Comparison of ENCODE assay signal across 6 cellular contexts in genomic region chrX:48910926-48911406, GRCh38. TPM values are rescaled to one million over a fixed set of nuclear protein-coding genes. Genes with fewer than 3 reads are reported as not detected.
A peak's percentile ranks its signal among the peaks of the same experiment; 100 is the strongest.
DNase-seq lines count a peak whose midpoint lies in the region; ATAC-seq and TF ChIP-seq lines count a peak whose summit lies in the region.

No MANE protein-coding gene starts in this region.

- H3K27me3 Mint-ChIP-seq in stimulated activated naive CD8-positive, alpha-beta T cell treated with anti-CD3 and anti-CD28 coated beads, Interleukin-15, Interleukin-2, amounts not matched to agents 100 ng/mL and 50 ng/mL, for 24 hours = no peaks in the 10 kb centered on the region

- H3K4me3 Mint-ChIP-seq in stimulated activated naive CD8-positive, alpha-beta T cell treated with anti-CD3 and anti-CD28 coated beads, Interleukin-15, Interleukin-2, amounts not matched to agents 100 ng/mL and 50 ng/mL, for 24 hours = peak overlapping the region; percentile 96

- peak overlapping the region; percentile 89 for H3K4me3 ChIP-seq in LNCaP clone FGC (ENCODE audit: low read depth, low read length)

- peak; percentile 29 for DNase-seq in AG08396 (ENCODE audit: low spot score)
- DNase-seq in LNCaP clone FGC (ENCODE audit: low read depth) = no peak
- DNase-seq in NCI-H2196 treated with DMSO at 0.1 percent for 48 hours (lab: John Stamatoyannopoulos, UW; ENCODE audit: unreplicated experiment) = no peak
- DNase-seq in amniotic stem cell (lab: John Stamatoyannopoulos, UW) = no peak

- no peak for TF ChIP-seq CTCF in LNCaP clone FGC (IDR thresholded peaks at IDR 0.05; ENCODE audit: control insufficient read depth, extremely low read depth, insufficient read depth)

- peak; percentile 23 for ATAC-seq in esophagus mucosa

- H3K4me1 Mint-ChIP-seq in stimulated activated naive CD8-positive, alpha-beta T cell treated with anti-CD3 and anti-CD28 coated beads, Interleukin-15, Interleukin-2, amounts not matched to agents 100 ng/mL and 50 ng/mL, for 24 hours (ENCODE audit: low read depth) = peaks cover 55% of the 10 kb centered on the region

- H3K27ac Mint-ChIP-seq in stimulated activated naive CD8-positive, alpha-beta T cell treated with anti-CD3 and anti-CD28 coated beads, Interleukin-15, Interleukin-2, amounts not matched to agents 100 ng/mL and 50 ng/mL, for 24 hours = peak overlapping the region; percentile 95

- no peaks in the 10 kb centered on the region for H3K9me3 Mint-ChIP-seq in stimulated activated naive CD8-positive, alpha-beta T cell treated with anti-CD3 and anti-CD28 coated beads, Interleukin-15, Interleukin-2, amounts not matched to agents 100 ng/mL and 50 ng/mL, for 24 hours

- H3K36me3 Mint-ChIP-seq in stimulated activated naive CD8-positive, alpha-beta T cell treated with anti-CD3 and anti-CD28 coated beads, Interleukin-15, Interleukin-2, amounts not matched to agents 100 ng/mL and 50 ng/mL, for 24 hours (ENCODE audit: low read depth) = peaks cover 41% of the 10 kb centered on the region

RNA-seq across cellular contexts. Expression of gene SLC35A2, which starts 0.5 kb away (rescaled TPM):
- total RNA-seq in esophagus mucosa = 17.4 TPM

RNA-seq across cellular contexts. Expression of gene PIM2, which starts 7.9 kb away (rescaled TPM):
- total RNA-seq in esophagus mucosa = 4.4 TPM

RNA-seq across cellular contexts. Expression of gene PQBP1, which starts 13.2 kb away (rescaled TPM):
- 53.5 TPM for total RNA-seq in esophagus mucosa

RNA-seq across cellular contexts. Expression of gene TIMM17B, which starts 13.4 kb away (rescaled TPM):
- 33.9 TPM for total RNA-seq in esophagus mucosa

RNA-seq across cellular contexts. Expression of gene OTUD5, which starts 46.4 kb away (rescaled TPM):
- total RNA-seq in esophagus mucosa = 20.3 TPM
